In the genomic region with DNA sequence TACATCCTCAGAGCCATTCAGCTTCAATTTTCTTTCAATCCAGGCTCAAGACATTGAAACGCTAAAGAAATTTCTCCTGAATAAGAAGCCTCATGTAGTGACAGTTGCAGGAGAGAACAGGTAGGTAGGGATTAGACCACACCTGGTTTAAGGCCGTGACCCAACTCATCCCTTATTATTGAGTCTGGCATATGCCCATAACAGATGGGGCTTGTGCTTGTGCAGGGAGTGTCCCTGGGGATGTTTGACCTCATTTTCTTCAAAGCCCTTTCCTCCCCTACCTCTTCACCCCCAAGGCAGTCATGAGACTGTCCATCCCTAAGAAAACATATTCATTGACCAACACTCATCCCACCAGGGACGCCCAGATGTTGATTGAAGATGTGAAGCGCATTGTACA, we compare ENCODE assay signal across 23 cellular contexts.
"Had no signal": no experiment of that assay in that cellular context is flagged by ENCODE, and none has a peak within 500 bp of the region (broad histone marks: within the 10 kb centered on the region; RNA-seq: fewer than 3 reads in every experiment).

No MANE protein-coding gene starts in this region.

- H3K27me3 ChIP-seq: breast epithelium, hepatocyte, tibial nerve had no signal

- DNase-seq: activated CD4-positive, alpha-beta memory T cell treated with anti-CD3 and anti-CD28 coated beads, Interleukin-2, amount 10 ng/mL, durations not matched to agents 7 days and 5 days; activated CD4-positive, alpha-beta T cell treated with anti-CD3 and anti-CD28 coated beads for 4 hours; activated naive CD4-positive, alpha-beta T cell treated with anti-CD3 and anti-CD28 coated beads, Interleukin-2, amount 10 ng/mL, durations not matched to agents 7 days and 5 days; activated T-cell treated with anti-CD3 and anti-CD28 coated beads, Interleukin-2, amount 50 U/mL, for 4 hours; effector memory CD4-positive, alpha-beta T cell; foreskin fibroblast; islet precursor cell; nucleus accumbens; posterior cingulate gyrus; retina; stimulated activated CD4-positive, alpha-beta T cell treated with anti-CD3 and anti-CD28 coated beads, Interleukin-1b, Interleukin-23, amount 100 ng/mL, for 48 hours; stimulated activated CD8-positive, alpha-beta memory T cell treated with anti-CD3 and anti-CD28 coated beads, Interleukin-4, amount 100 ng/mL, for 48 hours; stimulated activated naive CD4-positive, alpha-beta T cell; SW 1271; T-helper 2 cell had no signal

- H3K9me3 ChIP-seq: breast epithelium, tibial nerve had no signal

- H3K27ac ChIP-seq: breast epithelium, hepatocyte, tibial nerve had no signal

- H3K4me3 Mint-ChIP-seq: activated CD4-positive, alpha-beta memory T cell treated with anti-CD3 and anti-CD28 coated beads, Interleukin-2, amount 10 ng/mL, durations not matched to agents 7 days and 5 days; activated naive CD4-positive, alpha-beta T cell treated with anti-CD3 and anti-CD28 coated beads, Interleukin-2, amount 10 ng/mL, durations not matched to agents 7 days and 5 days; activated T-cell treated with anti-CD3 and anti-CD28 coated beads, Interleukin-2, amount 50 U/mL, for 4 hours; dendritic cell treated with granulocyte-macrophage colony-stimulating factor and Interleukin-4, amounts not matched to agents 40 ng/mL and 50 ng/mL, for 4 days; mesothelial cell of epicardium; nephron had no signal

- H3K27me3 Mint-ChIP-seq: activated CD4-positive, alpha-beta memory T cell treated with anti-CD3 and anti-CD28 coated beads, Interleukin-2, amount 10 ng/mL, durations not matched to agents 7 days and 5 days; activated naive CD4-positive, alpha-beta T cell treated with anti-CD3 and anti-CD28 coated beads, Interleukin-2, amount 10 ng/mL, durations not matched to agents 7 days and 5 days; dendritic cell treated with granulocyte-macrophage colony-stimulating factor and Interleukin-4, amounts not matched to agents 40 ng/mL and 50 ng/mL, for 4 days had no signal

- ATAC-seq: activated T-cell treated with anti-CD3 and anti-CD28 coated beads, Interleukin-2, amount 50 U/mL, for 4 hours; left lobe of liver had no signal

- H3K4me1 Mint-ChIP-seq: activated CD4-positive, alpha-beta memory T cell treated with anti-CD3 and anti-CD28 coated beads, Interleukin-2, amount 10 ng/mL, durations not matched to agents 7 days and 5 days; activated naive CD4-positive, alpha-beta T cell treated with anti-CD3 and anti-CD28 coated beads, Interleukin-2, amount 10 ng/mL, durations not matched to agents 7 days and 5 days; mesothelial cell of epicardium; nephron had no signal

- H3K9me3 Mint-ChIP-seq: activated CD4-positive, alpha-beta memory T cell treated with anti-CD3 and anti-CD28 coated beads, Interleukin-2, amount 10 ng/mL, durations not matched to agents 7 days and 5 days; activated naive CD4-positive, alpha-beta T cell treated with anti-CD3 and anti-CD28 coated beads, Interleukin-2, amount 10 ng/mL, durations not matched to agents 7 days and 5 days; activated T-cell treated with anti-CD3 and anti-CD28 coated beads, Interleukin-2, amount 50 U/mL, for 4 hours; dendritic cell treated with granulocyte-macrophage colony-stimulating factor and Interleukin-4, amounts not matched to agents 40 ng/mL and 50 ng/mL, for 4 days; nephron had no signal

- H3K4me3 ChIP-seq: breast epithelium, hepatocyte, lung, tibial nerve had no signal

- H3K4me1 ChIP-seq: breast epithelium, tibial nerve had no signal

- H3K27ac Mint-ChIP-seq: activated CD4-positive, alpha-beta memory T cell treated with anti-CD3 and anti-CD28 coated beads, Interleukin-2, amount 10 ng/mL, durations not matched to agents 7 days and 5 days; activated naive CD4-positive, alpha-beta T cell treated with anti-CD3 and anti-CD28 coated beads, Interleukin-2, amount 10 ng/mL, durations not matched to agents 7 days and 5 days; dendritic cell treated with granulocyte-macrophage colony-stimulating factor and Interleukin-4, amounts not matched to agents 40 ng/mL and 50 ng/mL, for 4 days; mesothelial cell of epicardium; nephron had no signal
